In the genomic region with DNA sequence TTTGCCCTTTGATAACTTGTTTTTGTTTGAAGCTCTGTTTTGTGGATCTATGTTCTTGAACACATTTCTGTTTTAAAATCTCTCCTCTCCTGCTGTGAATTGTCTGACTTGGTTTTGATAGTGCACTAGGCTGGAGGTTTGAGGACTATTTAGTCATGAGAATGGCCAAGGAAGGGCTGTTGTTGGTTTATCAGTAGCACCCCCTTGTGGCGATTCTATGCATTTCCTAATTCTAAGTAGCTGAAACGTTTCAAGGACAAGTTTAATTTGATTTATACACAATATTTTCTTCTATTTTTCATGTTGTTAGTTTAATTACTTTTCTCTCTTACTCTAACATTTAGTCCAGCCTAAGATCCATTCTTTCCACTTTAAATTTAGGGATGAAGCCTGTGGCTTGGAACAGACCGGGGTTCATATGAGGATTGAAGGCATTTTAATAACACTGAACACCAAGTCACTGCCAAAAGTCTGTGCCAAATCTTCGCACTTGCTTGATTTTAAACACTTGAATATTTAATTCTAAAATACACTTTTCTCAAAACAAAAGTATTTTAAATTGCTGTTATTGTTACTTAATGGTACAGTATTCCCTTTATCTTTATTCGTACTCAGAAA, we compare ENCODE assay signal across 9 cellular contexts.
DNase-seq lines count a peak whose midpoint lies in the region; ATAC-seq, FAIRE-seq and TF ChIP-seq lines count a peak whose summit lies in the region.
"Had no signal": no experiment of that assay in that cellular context is flagged by ENCODE, and none has a peak within 500 bp of the region (broad histone marks: within the 10 kb centered on the region; RNA-seq: fewer than 3 reads in every experiment).

No MANE protein-coding gene starts in this region.

- CTCF ChIA-PET in A549 (lab: Yijun Ruan, JAX), result interaction anchor here (0.6 to 8.2 kb wide), 26 partner anchors 8 to 369 kb away, joined by 3 to 55 read pairs (median 4); no protein-coding TSS in a partner anchor

- H3K4me1 ChIP-seq in A549, result peaks cover 19% of the 10 kb centered on the region
- peaks cover 24% of the 10 kb centered on the region for H3K4me1 ChIP-seq in GM23338 (ENCODE audit: insufficient read depth)

- ATAC-seq in A549, result peak; percentile 71 to 85
- peak; percentile 69 for ATAC-seq in GM23338

- H3K4me2 ChIP-seq in A549, result 0 out of 3 replicates have a peak overlapping the region, but pooled peaks have one; percentile 3
- no peak overlapping the region for H3K4me2 ChIP-seq in GM23338

- TF ChIP-seq CTCF in A549 (IDR thresholded peaks at IDR 0.05), result peak; percentile 85
- TF ChIP-seq CTCF in GM23338 (conservative IDR thresholded peaks at IDR 0.05; ENCODE audit: low read depth in 2 of 2), result peak; percentile 76 to 92

- POLR2A ChIA-PET in A549 (lab: Yijun Ruan, JAX), result interaction anchor here (0.5 to 0.8 kb wide), 2 partner anchors 91 to 249 kb away, joined by 3 to 6 read pairs; a partner anchor contains a TSS

- H3K9me3 ChIP-seq in A549, result no peaks in the 10 kb centered on the region

- no peak overlapping the region for H2AFZ ChIP-seq in GM23338

- 0 out of 2 replicates have a peak, but pooled peaks cover 3% of the 10 kb centered on the region for H3K9me2 ChIP-seq in GM23338 (ENCODE audit: insufficient read depth)

- H3K27ac ChIP-seq in A549, result peak overlapping the region; percentile 50 to 74
- H3K27ac ChIP-seq in GM23338 (ENCODE audit: low read depth), result no peak overlapping the region

- H3F3A ChIP-seq in GM23338 (replicated peaks; ENCODE audit: low read depth), result no peaks in the 10 kb centered on the region

- TF ChIP-seq RAD21 in A549 (conservative IDR thresholded peaks at IDR 0.05 in 1 of 2, IDR thresholded peaks at IDR 0.05 in 1 of 2), result peak; percentile 83 to 87

- DNase-seq in A549 (ENCODE audit: low read depth in 1 of 2, low spot score in 1 of 2), result peak; percentile 38 to 76
- DNase-seq in ELR (ENCODE audit: low read depth), result peak; percentile 81
- peak; percentile 81 for DNase-seq in GM23338 (ENCODE audit: low spot score)
- DNase-seq in LHCN-M2 (ENCODE audit: low read depth), result peak; percentile 65
- peak; percentile 54 for DNase-seq in RPMI7951 (ENCODE audit: low read depth)
- DNase-seq in dedifferentiated amniotic fluid mesenchymal stem cell (ENCODE audit: extremely low spot score), result peak; percentile 63
- peak; percentile 89 for DNase-seq in medulla oblongata (ENCODE audit: extremely low spot score)
- no peak for DNase-seq in activated effector memory CD4-positive, alpha-beta T cell treated with anti-CD3 and anti-CD28 coated beads, Interleukin-2, amount 50 U/mL, for 16 hours

- TF ChIP-seq POLR2A in A549 (IDR thresholded peaks at IDR 0.05; ENCODE audit: low read length), result no peak

- no peaks in the 10 kb centered on the region for H3K9me3 Mint-ChIP-seq in GM23338
- H3K9me3 Mint-ChIP-seq: IgD-negative memory B cell had no signal

- H3K27me3 Mint-ChIP-seq in GM23338 (ENCODE audit: insufficient read depth, low read depth, poor library complexity), result peaks cover 11% of the 10 kb centered on the region

- FAIRE-seq in A549 (lab: Jason Lieb, UNC), result peak; percentile 32

- no peak for TF ChIP-seq EP300 in A549 (IDR thresholded peaks at IDR 0.05)

- WGBS in A549 (ENCODE audit: missing lambda C conversion rate), result 33% methylated on average over 5 of the region's 5 CpGs

- H3K36me3 Mint-ChIP-seq in GM23338 (ENCODE audit: low read depth), result no peaks in the 10 kb centered on the region
- H3K36me3 Mint-ChIP-seq: IgD-negative memory B cell had no signal

- peaks cover 46% of the 10 kb centered on the region for H3K4me1 Mint-ChIP-seq in GM23338
- H3K4me1 Mint-ChIP-seq: IgD-negative memory B cell had no signal

- no peaks in the 10 kb centered on the region for H3K27me3 ChIP-seq in GM23338 (ENCODE audit: insufficient read depth)

- H3K27ac Mint-ChIP-seq in GM23338, result no peak overlapping the region
- H3K27ac Mint-ChIP-seq: IgD-negative memory B cell had no signal

- no peaks in the 10 kb centered on the region for H4K20me1 ChIP-seq in GM23338 (replicated peaks; ENCODE audit: insufficient read depth)

- H3K4me3 Mint-ChIP-seq in GM23338, result no peak overlapping the region
- H3K4me3 Mint-ChIP-seq: IgD-negative memory B cell had no signal

- H3K36me3 ChIP-seq in GM23338 (ENCODE audit: insufficient read depth), result no peaks in the 10 kb centered on the region

- no peaks in the 10 kb centered on the region for H3K79me2 ChIP-seq in GM23338 (replicated peaks; ENCODE audit: insufficient read depth)

- no peak overlapping the region for H3K4me3 ChIP-seq in A549
- H3K4me3 ChIP-seq in GM23338, result no peak overlapping the region

TF ChIP-seq in A549, 52 proteins besides CTCF, POLR2A, EP300 and RAD21:
- TF ChIP-seq, protein P1, sequence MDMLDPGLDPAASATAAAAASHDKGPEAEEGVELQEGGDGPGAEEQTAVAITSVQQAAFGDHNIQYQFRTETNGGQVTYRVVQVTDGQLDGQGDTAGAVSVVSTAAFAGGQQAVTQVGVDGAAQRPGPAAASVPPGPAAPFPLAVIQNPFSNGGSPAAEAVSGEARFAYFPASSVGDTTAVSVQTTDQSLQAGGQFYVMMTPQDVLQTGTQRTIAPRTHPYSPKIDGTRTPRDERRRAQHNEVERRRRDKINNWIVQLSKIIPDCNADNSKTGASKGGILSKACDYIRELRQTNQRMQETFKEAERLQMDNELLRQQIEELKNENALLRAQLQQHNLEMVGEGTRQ (IDR thresholded peaks at IDR 0.05), result no peak
- peak; percentile 71 for TF ChIP-seq SMC3 (IDR thresholded peaks at IDR 0.05)

TF ChIP-seq in GM23338, 12 proteins besides CTCF, POLR2A, EP300 and RAD21 (continues in another document):
- no peak for TF ChIP-seq ZNF114 (CRISPR knock-in tag; IDR thresholded peaks at IDR 0.05)
- TF ChIP-seq, protein P2, sequence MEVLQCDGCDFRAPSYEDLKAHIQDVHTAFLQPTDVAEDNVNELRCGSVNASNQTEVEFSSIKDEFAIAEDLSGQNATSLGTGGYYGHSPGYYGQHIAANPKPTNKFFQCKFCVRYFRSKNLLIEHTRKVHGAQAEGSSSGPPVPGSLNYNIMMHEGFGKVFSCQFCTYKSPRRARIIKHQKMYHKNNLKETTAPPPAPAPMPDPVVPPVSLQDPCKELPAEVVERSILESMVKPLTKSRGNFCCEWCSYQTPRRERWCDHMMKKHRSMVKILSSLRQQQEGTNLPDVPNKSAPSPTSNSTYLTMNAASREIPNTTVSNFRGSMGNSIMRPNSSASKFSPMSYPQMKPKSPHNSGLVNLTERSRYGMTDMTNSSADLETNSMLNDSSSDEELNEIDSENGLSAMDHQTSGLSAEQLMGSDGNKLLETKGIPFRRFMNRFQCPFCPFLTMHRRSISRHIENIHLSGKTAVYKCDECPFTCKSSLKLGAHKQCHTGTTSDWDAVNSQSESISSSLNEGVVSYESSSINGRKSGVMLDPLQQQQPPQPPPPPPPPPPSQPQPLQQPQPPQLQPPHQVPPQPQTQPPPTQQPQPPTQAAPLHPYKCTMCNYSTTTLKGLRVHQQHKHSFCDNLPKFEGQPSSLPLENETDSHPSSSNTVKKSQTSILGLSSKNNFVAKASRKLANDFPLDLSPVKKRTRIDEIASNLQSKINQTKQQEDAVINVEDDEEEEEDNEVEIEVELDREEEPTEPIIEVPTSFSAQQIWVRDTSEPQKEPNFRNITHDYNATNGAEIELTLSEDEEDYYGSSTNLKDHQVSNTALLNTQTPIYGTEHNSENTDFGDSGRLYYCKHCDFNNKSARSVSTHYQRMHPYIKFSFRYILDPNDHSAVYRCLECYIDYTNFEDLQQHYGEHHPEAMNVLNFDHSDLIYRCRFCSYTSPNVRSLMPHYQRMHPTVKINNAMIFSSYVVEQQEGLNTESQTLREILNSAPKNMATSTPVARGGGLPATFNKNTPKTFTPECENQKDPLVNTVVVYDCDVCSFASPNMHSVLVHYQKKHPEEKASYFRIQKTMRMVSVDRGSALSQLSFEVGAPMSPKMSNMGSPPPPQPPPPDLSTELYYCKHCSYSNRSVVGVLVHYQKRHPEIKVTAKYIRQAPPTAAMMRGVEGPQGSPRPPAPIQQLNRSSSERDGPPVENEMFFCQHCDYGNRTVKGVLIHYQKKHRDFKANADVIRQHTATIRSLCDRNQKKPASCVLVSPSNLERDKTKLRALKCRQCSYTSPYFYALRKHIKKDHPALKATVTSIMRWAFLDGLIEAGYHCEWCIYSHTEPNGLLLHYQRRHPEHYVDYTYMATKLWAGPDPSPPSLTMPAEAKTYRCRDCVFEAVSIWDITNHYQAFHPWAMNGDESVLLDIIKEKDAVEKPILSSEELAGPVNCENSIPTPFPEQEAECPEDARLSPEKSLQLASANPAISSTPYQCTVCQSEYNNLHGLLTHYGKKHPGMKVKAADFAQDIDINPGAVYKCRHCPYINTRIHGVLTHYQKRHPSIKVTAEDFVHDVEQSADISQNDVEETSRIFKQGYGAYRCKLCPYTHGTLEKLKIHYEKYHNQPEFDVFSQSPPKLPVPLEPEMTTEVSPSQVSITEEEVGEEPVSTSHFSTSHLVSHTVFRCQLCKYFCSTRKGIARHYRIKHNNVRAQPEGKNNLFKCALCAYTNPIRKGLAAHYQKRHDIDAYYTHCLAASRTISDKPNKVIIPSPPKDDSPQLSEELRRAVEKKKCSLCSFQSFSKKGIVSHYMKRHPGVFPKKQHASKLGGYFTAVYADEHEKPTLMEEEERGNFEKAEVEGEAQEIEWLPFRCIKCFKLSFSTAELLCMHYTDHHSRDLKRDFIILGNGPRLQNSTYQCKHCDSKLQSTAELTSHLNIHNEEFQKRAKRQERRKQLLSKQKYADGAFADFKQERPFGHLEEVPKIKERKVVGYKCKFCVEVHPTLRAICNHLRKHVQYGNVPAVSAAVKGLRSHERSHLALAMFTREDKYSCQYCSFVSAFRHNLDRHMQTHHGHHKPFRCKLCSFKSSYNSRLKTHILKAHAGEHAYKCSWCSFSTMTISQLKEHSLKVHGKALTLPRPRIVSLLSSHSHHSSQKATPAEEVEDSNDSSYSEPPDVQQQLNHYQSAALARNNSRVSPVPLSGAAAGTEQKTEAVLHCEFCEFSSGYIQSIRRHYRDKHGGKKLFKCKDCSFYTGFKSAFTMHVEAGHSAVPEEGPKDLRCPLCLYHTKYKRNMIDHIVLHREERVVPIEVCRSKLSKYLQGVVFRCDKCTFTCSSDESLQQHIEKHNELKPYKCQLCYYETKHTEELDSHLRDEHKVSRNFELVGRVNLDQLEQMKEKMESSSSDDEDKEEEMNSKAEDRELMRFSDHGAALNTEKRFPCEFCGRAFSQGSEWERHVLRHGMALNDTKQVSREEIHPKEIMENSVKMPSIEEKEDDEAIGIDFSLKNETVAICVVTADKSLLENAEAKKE (CRISPR knock-in tag; IDR thresholded peaks at IDR 0.05), result no peak
- TF ChIP-seq ZNF331 (CRISPR knock-in tag; IDR thresholded peaks at IDR 0.05; ENCODE audit: low read depth), result no peak
- no peak for TF ChIP-seq STAT1 (IDR thresholded peaks at IDR 0.05; ENCODE audit: unreplicated experiment)
